14 cellular contexts compared by ENCODE assay signal in genomic region chr4:7155611-7156071, GRCh38. TPM values are rescaled to one million over a fixed set of nuclear protein-coding genes. Genes with fewer than 3 reads are reported as not detected.
DNase-seq lines count a peak whose midpoint lies in the region; ATAC-seq and TF ChIP-seq lines count a peak whose summit lies in the region.
"Had no signal": no experiment of that assay in that cellular context is flagged by ENCODE, and none has a peak within 500 bp of the region (broad histone marks: within the 10 kb centered on the region; RNA-seq: fewer than 3 reads in every experiment).

No MANE protein-coding gene starts in this region.

- ATAC-seq in HG02870 (IDR thresholded peaks at IDR 0.05; ENCODE audit: unreplicated experiment), result no peak

- H3K27ac Mint-ChIP-seq in MCF 10A (ENCODE audit: low read depth, unreplicated experiment), result no peak overlapping the region

- H3K36me3 Mint-ChIP-seq in MCF 10A (ENCODE audit: insufficient read depth, unreplicated experiment), result no peaks in the 10 kb centered on the region

- TF ChIP-seq CTCF in MCF 10A (IDR thresholded peaks at IDR 0.05; ENCODE audit: unreplicated experiment) (no peak), left ventricle myocardium inferior (IDR thresholded peaks at IDR 0.05; ENCODE audit: borderline replicate concordance) (peak; percentile 12)

- H3K27me3 ChIP-seq in left ventricle myocardium inferior (ENCODE audit: low read depth), result peaks cover 13% of the 10 kb centered on the region

- H3K9me3 Mint-ChIP-seq in MCF 10A (ENCODE audit: unreplicated experiment), result no peaks in the 10 kb centered on the region

- CTCF ChIA-PET in MCF 10A (lab: Yijun Ruan, JAX), result interaction anchor here (0.6 to 0.7 kb wide), 2 partner anchors 459 to 506 kb away, joined by 3 read pairs; no protein-coding TSS in a partner anchor

- peaks cover 11% of the 10 kb centered on the region for H3K27me3 Mint-ChIP-seq in MCF 10A (ENCODE audit: insufficient read depth, unreplicated experiment)

- BruUV-seq in MCF 10A (replicated peaks; lab: Mats Ljungman, UMichigan), result no TSS peak

- H3K4me3 ChIP-seq in left ventricle myocardium inferior, result no peak overlapping the region
- H3K4me3 ChIP-seq in skeletal muscle cell (ENCODE audit: low read depth, low read length), result no peak overlapping the region

- intact Hi-C loops in MCF 10A (cut with micrococcal nuclease) (no loop called here), left ventricle myocardium inferior (cut with micrococcal nuclease) (no loop called here)

- DNase-seq in NCI-H748 (lab: John Stamatoyannopoulos, UW; ENCODE audit: unreplicated experiment) (peak; percentile 9), NCI-H748 treated with DMSO at 0.1 percent for 48 hours (lab: John Stamatoyannopoulos, UW) (no peak), MCF 10A (ENCODE audit: unreplicated experiment) (peak; percentile 18), left ventricle myocardium inferior (peak; percentile 31), skeletal muscle cell (ENCODE audit: low read depth) (peak; percentile 67), mucosa of gallbladder (ENCODE audit: low spot score) (no peak), putamen (ENCODE audit: low spot score) (no peak)
- DNase-seq: NCI-H345, T-helper 9 cell, trophoblast cell had no signal

- no peaks in the 10 kb centered on the region for H3K9me3 ChIP-seq in left ventricle myocardium inferior (replicated peaks)
- H3K9me3 ChIP-seq: Caco-2 had no signal

- POLR2A ChIA-PET in MCF 10A (lab: Yijun Ruan, JAX), result no interaction called here

- peaks cover 17% of the 10 kb centered on the region for H3K4me1 ChIP-seq in left ventricle myocardium inferior

- peaks cover 11% of the 10 kb centered on the region for H3K4me1 Mint-ChIP-seq in MCF 10A (ENCODE audit: insufficient read depth, unreplicated experiment)

- H3K4me3 Mint-ChIP-seq in MCF 10A (ENCODE audit: unreplicated experiment), result peak overlapping the region; percentile 41

- peak overlapping the region; percentile 83 for H3K27ac ChIP-seq in left ventricle myocardium inferior (replicated peaks)
- H3K27ac ChIP-seq: 22Rv1, HL-60 had no signal

- H3K36me3 ChIP-seq in left ventricle myocardium inferior, result no peaks in the 10 kb centered on the region

RNA-seq across cellular contexts. Expression of gene SORCS2, which starts 36.7 kb away (rescaled TPM):
- total RNA-seq in MCF 10A (2022) (0.05 TPM in 1 of 2 replicates, not detected in the other), left ventricle myocardium inferior (1.2 TPM), mucosa of gallbladder (1.7 TPM)

Comparison
In these comparisons a context has a peak if more than half of its experiments do, and no peak if none do; other contexts are left out.
1. DNase-seq: peak in NCI-H748 (single experiment), MCF 10A (single experiment), left ventricle myocardium inferior (single experiment) and skeletal muscle cell (single experiment); none in NCI-H748 treated with DMSO at 0.1 percent for 48 hours (single experiment), mucosa of gallbladder (single experiment) and putamen (single experiment).